1 cellular context compared by ENCODE assay signal in genomic region chr12:131862600-131862993, GRCh38.
TF ChIP-seq lines count a peak whose summit lies in the region.

No MANE protein-coding gene starts in this region.

TF ChIP-seq in HEK293, 187 proteins besides CTCF, POLR2A, EP300 and RAD21 (continued from another document):
- no peak for TF ChIP-seq TSHZ1 (tag by site-specific recombination; IDR thresholded peaks at IDR 0.05; ENCODE audit: borderline replicate concordance)
- no peak for TF ChIP-seq ZNF580 (tag by site-specific recombination; IDR thresholded peaks at IDR 0.05)
TF ChIP-seq in HEK293: peak in this region for 2.
